ENCODE assay signal across 14 cellular contexts in genomic region chrX:68403522-68403921, GRCh38. TPM values are rescaled to one million over a fixed set of nuclear protein-coding genes. Genes with fewer than 3 reads are reported as not detected.
DNase-seq lines count a peak whose midpoint lies in the region; ATAC-seq and TF ChIP-seq lines count a peak whose summit lies in the region.
"Had no signal": no experiment of that assay in that cellular context is flagged by ENCODE, and none has a peak within 500 bp of the region (broad histone marks: within the 10 kb centered on the region; RNA-seq: fewer than 3 reads in every experiment).

No MANE protein-coding gene starts in this region.

- no peaks in the 10 kb centered on the region for H4K20me1 ChIP-seq in hepatocyte (ENCODE audit: insufficient read depth, poor library complexity, severe bottlenecking)

- intact Hi-C loops in sciatic nerve (cut with DNase I): no loop called here
- intact Hi-C loops in psoas muscle (cut with DNase I): no loop called here

- no peak overlapping the region for H3K4me3 Mint-ChIP-seq in brain
- no peak overlapping the region for H3K4me3 Mint-ChIP-seq in activated naive CD8-positive, alpha-beta T cell treated with anti-CD3 and anti-CD28 coated beads for 36 hours
- H3K4me3 Mint-ChIP-seq: CD4-positive, alpha-beta T cell had no signal

- no peaks in the 10 kb centered on the region for H3K36me3 Mint-ChIP-seq in brain
- no peaks in the 10 kb centered on the region for H3K36me3 Mint-ChIP-seq in activated naive CD8-positive, alpha-beta T cell treated with anti-CD3 and anti-CD28 coated beads for 36 hours

- ATAC-seq in sciatic nerve: peak; percentile 46
- no peak for ATAC-seq in psoas muscle

- H3K4me1 ChIP-seq in HEK293 (ENCODE audit: control insufficient read depth, insufficient read depth, low read length) (no peaks in the 10 kb centered on the region), psoas muscle (no peaks in the 10 kb centered on the region), hepatocyte (ENCODE audit: insufficient read depth) (no peaks in the 10 kb centered on the region)

- H3K36me3 ChIP-seq in HEK293 (ENCODE audit: control insufficient read depth in 2 of 2, insufficient read depth in 1 of 2, low read length in 2 of 2) (no peaks in the 10 kb centered on the region), psoas muscle (ENCODE audit: insufficient read depth in 1 of 2, low read depth in 1 of 2) (no peaks in the 10 kb centered on the region), hepatocyte (replicated peaks; ENCODE audit: insufficient read depth, low read depth) (no peaks in the 10 kb centered on the region)
- H3K36me3 ChIP-seq: HAP-1 had no signal

- H3K27me3 Mint-ChIP-seq in brain: no peaks in the 10 kb centered on the region
- H3K27me3 Mint-ChIP-seq in activated naive CD8-positive, alpha-beta T cell treated with anti-CD3 and anti-CD28 coated beads for 36 hours: no peaks in the 10 kb centered on the region

- H3K9me2 ChIP-seq in hepatocyte (replicated peaks; ENCODE audit: insufficient read depth): no peaks in the 10 kb centered on the region

- CTCF ChIA-PET in HEK293 (lab: Yijun Ruan, JAX): interaction anchor here (0.6 kb wide), 1 partner anchor 79 kb away, joined by 3 read pairs; no protein-coding TSS in a partner anchor

- peaks cover 0 to 24% (median 0%) of the 10 kb centered on the region in 3 donors for H3K27me3 ChIP-seq in psoas muscle (ENCODE audit: insufficient read depth in 3 of 3, low read length in 2 of 3)
- no peaks in the 10 kb centered on the region for H3K27me3 ChIP-seq in hepatocyte

- H3K4me3 ChIP-seq in HEK293 (ENCODE audit: low read depth, low read length) (no peak overlapping the region), psoas muscle (no peak overlapping the region), hepatocyte (no peak overlapping the region)
- H3K4me3 ChIP-seq: GM23248, HAP-1 had no signal

- H2AFZ ChIP-seq in hepatocyte: no peak overlapping the region
- H2AFZ ChIP-seq: GM23248 had no signal

- H3K4me2 ChIP-seq in hepatocyte: no peak overlapping the region

- 34 to 55% (median 48%) methylated on average over 6 of the region's 6 CpGs for WGBS in psoas muscle, 3 donors
- WGBS in hepatocyte (ENCODE audit: low lambda C conversion rate, missing lambda C conversion rate): 71% methylated on average over 6 of the region's 6 CpGs

- DNase-seq in Ammon's horn (ENCODE audit: low spot score) (peak; percentile 10), sciatic nerve (ENCODE audit: low spot score) (no peak), psoas muscle (no peak), hepatocyte (ENCODE audit: low spot score) (no peak)
- DNase-seq in activated naive CD8-positive, alpha-beta T cell treated with anti-CD3 and anti-CD28 coated beads for 36 hours: no peak
- DNase-seq: ACHN; Caco-2; CD4-positive, alpha-beta T cell; GDM1; GM23248 had no signal

- TF ChIP-seq CTCF in HEK293 (tag by site-specific recombination; IDR thresholded peaks at IDR 0.05) (no peak), brain (conservative IDR thresholded peaks at IDR 0.05) (no peak), psoas muscle (IDR thresholded peaks at IDR 0.05) (no peak), hepatocyte (IDR thresholded peaks at IDR 0.05; ENCODE audit: poor library complexity) (no peak)

- H3K27ac Mint-ChIP-seq in brain: peak overlapping the region in 4 of 5 experiments; percentile 3 to 80 (median 64)
- H3K27ac Mint-ChIP-seq in activated naive CD8-positive, alpha-beta T cell treated with anti-CD3 and anti-CD28 coated beads for 36 hours: no peak overlapping the region
- H3K27ac Mint-ChIP-seq: CD4-positive, alpha-beta T cell had no signal

- H3K4me1 Mint-ChIP-seq in brain: peaks cover 9% of the 10 kb centered on the region
- H3K4me1 Mint-ChIP-seq in activated naive CD8-positive, alpha-beta T cell treated with anti-CD3 and anti-CD28 coated beads for 36 hours: no peaks in the 10 kb centered on the region

- H3K27ac ChIP-seq in HEK293 (ENCODE audit: extremely low read depth, low read depth, low read length): no peak overlapping the region
- H3K27ac ChIP-seq in psoas muscle: no peak overlapping the region
- H3K27ac ChIP-seq in hepatocyte: no peak overlapping the region
- H3K27ac ChIP-seq: C4-2B, GM23248 had no signal

- no peaks in the 10 kb centered on the region for H3K79me2 ChIP-seq in hepatocyte

- no peaks in the 10 kb centered on the region for H3K9me3 ChIP-seq in HEK293 (ENCODE audit: control insufficient read depth, insufficient read depth, low read depth, low read length)
- H3K9me3 ChIP-seq in psoas muscle: no peaks in the 10 kb centered on the region
- H3K9me3 ChIP-seq in hepatocyte (ENCODE audit: low read depth): no peaks in the 10 kb centered on the region
- H3K9me3 ChIP-seq: Caco-2, HAP-1 had no signal

- peaks cover 0 to 6% (median 0%) of the 10 kb centered on the region in 5 experiments for H3K9me3 Mint-ChIP-seq in brain
- H3K9me3 Mint-ChIP-seq in activated naive CD8-positive, alpha-beta T cell treated with anti-CD3 and anti-CD28 coated beads for 36 hours: no peaks in the 10 kb centered on the region
- H3K9me3 Mint-ChIP-seq: CD4-positive, alpha-beta T cell had no signal

- POLR2A ChIA-PET in HEK293 (lab: Yijun Ruan, JAX): no interaction called here

TF ChIP-seq in HEK293, 187 proteins besides CTCF, POLR2A, EP300 and RAD21:
- TF ChIP-seq TRIM28 (IDR thresholded peaks at IDR 0.05; ENCODE audit: borderline replicate concordance, low read length) (0 out of 2 replicates have a peak, but pooled peaks have one; percentile 7), ZNF510 (tag by site-specific recombination; IDR thresholded peaks at IDR 0.05; ENCODE audit: insufficient replicate concordance) (no peak)

RNA-seq across cellular contexts. Expression of gene OPHN1, which starts 29.8 kb away (rescaled TPM):
- 6.8 TPM for polyA plus RNA-seq in brain (ENCODE audit: insufficient read depth, low read depth, low replicate concordance)
- total RNA-seq in sciatic nerve: 19.6 TPM
- 1 to 10 TPM; 2.4 to 3.7 (median 3.4) TPM for total RNA-seq in psoas muscle
- 1 to 10 TPM in 2 of 3 donors, under 1 TPM in 1; 0.47 to 1.7 (median 1.5) TPM for polyA plus RNA-seq in psoas muscle
- total RNA-seq in hepatocyte: 5.6 and 10.3 TPM in 2 replicates
- polyA plus RNA-seq in hepatocyte: 4.5 and 4.8 TPM in 2 replicates
- not detected for total RNA-seq in activated naive CD8-positive, alpha-beta T cell treated with anti-CD3 and anti-CD28 coated beads for 36 hours
- total RNA-seq: CD4-positive, alpha-beta T cell had no signal
